ENCODE assay signal across 9 cellular contexts in the genomic region with DNA sequence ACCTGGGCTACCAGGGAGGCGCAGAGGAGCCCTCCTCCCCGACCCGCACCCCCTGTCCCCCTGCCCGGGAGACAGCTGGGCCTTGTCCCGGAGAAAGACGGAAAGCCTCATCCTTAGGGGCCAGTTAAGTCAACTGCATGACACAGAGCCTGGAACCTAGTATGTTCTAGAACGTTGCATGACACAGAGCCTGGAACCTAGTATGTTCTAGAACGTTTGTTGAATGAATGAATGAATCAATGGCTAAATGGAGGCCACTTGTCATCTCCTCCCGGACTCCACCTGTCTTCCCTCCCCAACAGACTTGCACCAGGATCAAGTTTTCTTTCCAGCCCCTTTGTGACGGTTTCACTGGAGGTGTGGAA. TPM values are rescaled to one million over a fixed set of nuclear protein-coding genes. Genes with fewer than 3 reads are reported as not detected.
DNase-seq lines count a peak whose midpoint lies in the region; ATAC-seq and TF ChIP-seq lines count a peak whose summit lies in the region.
"Had no signal": no experiment of that assay in that cellular context is flagged by ENCODE, and none has a peak within 500 bp of the region (broad histone marks: within the 10 kb centered on the region; RNA-seq: fewer than 3 reads in every experiment).

No MANE protein-coding gene starts in this region.

- H3K4me1 ChIP-seq in BE2C = 0 out of 2 replicates have a peak, but pooled peaks cover 2% of the 10 kb centered on the region
- H3K4me1 ChIP-seq in CD4-positive, alpha-beta memory T cell (ENCODE audit: insufficient read depth, low read length) = no peaks in the 10 kb centered on the region

- H3K9me3 Mint-ChIP-seq in activated T-helper 17 cell treated with anti-CD3 and anti-CD28 coated beads, Interleukin-2, amount 50 U/mL, for 72 hours = no peaks in the 10 kb centered on the region
- H3K9me3 Mint-ChIP-seq in glutamatergic neuron (ENCODE audit: unreplicated experiment) (peaks cover 5% of the 10 kb centered on the region), progenitor cell of endocrine pancreas (ENCODE audit: low read depth) (no peaks in the 10 kb centered on the region)
- H3K9me3 Mint-ChIP-seq in CD4-positive, alpha-beta memory T cell = peaks cover 0 to 3% (median 0%) of the 10 kb centered on the region in 8 donors

- POLR2A ChIA-PET in CD4-positive, alpha-beta memory T cell (lab: Charles Lee; ENCODE audit: partially characterized antibody) = no interaction called here

- peaks cover 6% of the 10 kb centered on the region for H3K4me1 Mint-ChIP-seq in activated T-helper 17 cell treated with anti-CD3 and anti-CD28 coated beads, Interleukin-2, amount 50 U/mL, for 72 hours
- H3K4me1 Mint-ChIP-seq in glutamatergic neuron (ENCODE audit: low read depth, unreplicated experiment) = peaks cover 6% of the 10 kb centered on the region
- peaks cover 14% of the 10 kb centered on the region for H3K4me1 Mint-ChIP-seq in progenitor cell of endocrine pancreas (ENCODE audit: low read depth)
- peaks cover 0 to 11% (median 4%) of the 10 kb centered on the region in 4 donors for H3K4me1 Mint-ChIP-seq in CD4-positive, alpha-beta memory T cell

- peak overlapping the region; percentile 24 for H3K4me3 Mint-ChIP-seq in activated T-helper 17 cell treated with anti-CD3 and anti-CD28 coated beads, Interleukin-2, amount 50 U/mL, for 72 hours
- H3K4me3 Mint-ChIP-seq in glutamatergic neuron (ENCODE audit: unreplicated experiment) (peak overlapping the region; percentile 85), progenitor cell of endocrine pancreas (ENCODE audit: low read depth) (peak overlapping the region; percentile 57)
- H3K4me3 Mint-ChIP-seq in CD4-positive, alpha-beta memory T cell = peak overlapping the region in 2 of 8 donors; percentile 18 to 24

- H3K4me3 ChIP-seq in BE2C (ENCODE audit: low read depth, low read length) = peak overlapping the region; percentile 43
- H3K4me3 ChIP-seq in CD4-positive, alpha-beta memory T cell (ENCODE audit: low read length in 2 of 2) = no peak overlapping the region

- H3K36me3 Mint-ChIP-seq in activated T-helper 17 cell treated with anti-CD3 and anti-CD28 coated beads, Interleukin-2, amount 50 U/mL, for 72 hours (ENCODE audit: low read depth) = no peaks in the 10 kb centered on the region
- H3K36me3 Mint-ChIP-seq in glutamatergic neuron (ENCODE audit: unreplicated experiment) (no peaks in the 10 kb centered on the region), progenitor cell of endocrine pancreas (ENCODE audit: insufficient read depth) (no peaks in the 10 kb centered on the region)
- no peaks in the 10 kb centered on the region for H3K36me3 Mint-ChIP-seq in CD4-positive, alpha-beta memory T cell

- no peak for DNase-seq in BE2C
- no peak for DNase-seq in glutamatergic neuron
- DNase-seq in progenitor cell of endocrine pancreas (ENCODE audit: low spot score, unreplicated experiment) = no peak
- no peak for DNase-seq in CD4-positive, alpha-beta memory T cell
- no peak for DNase-seq in kidney glomerular epithelial cell (lab: John Stamatoyannopoulos, UW)
- no peak for DNase-seq in NCI-H1105 treated with DMSO at 0.1 percent for 48 hours (lab: John Stamatoyannopoulos, UW)
- DNase-seq: activated CD4-positive, alpha-beta T cell treated with anti-CD3 and anti-CD28 coated beads, Interleukin-2, amount 50 U/mL, for 48 hours had no signal

- no peaks in the 10 kb centered on the region for H3K36me3 ChIP-seq in BE2C
- H3K36me3 ChIP-seq in CD4-positive, alpha-beta memory T cell (ENCODE audit: insufficient read depth, low read length) = no peaks in the 10 kb centered on the region

- H3K27me3 ChIP-seq in BE2C = no peaks in the 10 kb centered on the region
- peaks cover 6% of the 10 kb centered on the region for H3K27me3 ChIP-seq in CD4-positive, alpha-beta memory T cell (ENCODE audit: insufficient read depth, low read length)

- H3K9me3 ChIP-seq in BE2C = no peaks in the 10 kb centered on the region
- no peaks in the 10 kb centered on the region for H3K9me3 ChIP-seq in CD4-positive, alpha-beta memory T cell (ENCODE audit: control insufficient read depth in 1 of 2, low read length in 2 of 2)

- CTCF ChIA-PET in CD4-positive, alpha-beta memory T cell (lab: Charles Lee; ENCODE audit: partially characterized antibody) = no interaction called here

- no peak overlapping the region for H3K27ac Mint-ChIP-seq in activated T-helper 17 cell treated with anti-CD3 and anti-CD28 coated beads, Interleukin-2, amount 50 U/mL, for 72 hours
- peak overlapping the region; percentile 74 for H3K27ac Mint-ChIP-seq in glutamatergic neuron (ENCODE audit: unreplicated experiment)
- H3K27ac Mint-ChIP-seq in progenitor cell of endocrine pancreas = peak overlapping the region; percentile 75
- H3K27ac Mint-ChIP-seq in CD4-positive, alpha-beta memory T cell = no peak overlapping the region

- peaks cover 40% of the 10 kb centered on the region for H3K27me3 Mint-ChIP-seq in activated T-helper 17 cell treated with anti-CD3 and anti-CD28 coated beads, Interleukin-2, amount 50 U/mL, for 72 hours
- H3K27me3 Mint-ChIP-seq in glutamatergic neuron (ENCODE audit: unreplicated experiment) = peaks cover 6% of the 10 kb centered on the region
- peaks cover 22% of the 10 kb centered on the region for H3K27me3 Mint-ChIP-seq in progenitor cell of endocrine pancreas
- peaks cover 36 to 48% of the 10 kb centered on the region in 2 donors for H3K27me3 Mint-ChIP-seq in CD4-positive, alpha-beta memory T cell

- ATAC-seq in activated T-helper 17 cell treated with anti-CD3 and anti-CD28 coated beads, Interleukin-2, amount 50 U/mL, for 72 hours (replicated peaks) = no peak
- ATAC-seq in HG03045 (IDR thresholded peaks at IDR 0.05; ENCODE audit: unreplicated experiment) = no peak

- H3K27ac ChIP-seq in CD4-positive, alpha-beta memory T cell (ENCODE audit: low read depth, low read length) = no peak overlapping the region

- intact Hi-C loops in CD4-positive, alpha-beta memory T cell (cut with micrococcal nuclease) = no loop called here

- TF ChIP-seq CTCF in BE2C (IDR thresholded peaks at IDR 0.05; ENCODE audit: low read depth, low read length) (no peak), glutamatergic neuron (IDR thresholded peaks at IDR 0.05; ENCODE audit: partially characterized antibody, unreplicated experiment) (no peak), progenitor cell of endocrine pancreas (IDR thresholded peaks at IDR 0.05; ENCODE audit: unreplicated experiment) (no peak)

RNA-seq across cellular contexts. Expression of a gene that starts 0.7 kb away (rescaled TPM):
- polyA plus RNA-seq in BE2C (2012; ENCODE audit: insufficient read depth, insufficient read length, low read depth) = 33.6 TPM
- total RNA-seq in activated T-helper 17 cell treated with anti-CD3 and anti-CD28 coated beads, Interleukin-2, amount 50 U/mL, for 72 hours = not detected
- total RNA-seq in glutamatergic neuron (ENCODE audit: unreplicated experiment) (22.3 TPM), progenitor cell of endocrine pancreas (6.3 and 6.8 TPM in 2 replicates)
- total RNA-seq in CD4-positive, alpha-beta memory T cell = not detected
- polyA plus RNA-seq in CD4-positive, alpha-beta memory T cell = not detected

Comparison
In these comparisons a context has a peak if more than half of its experiments do, and no peak if none do; other contexts are left out.
1. H3K27ac Mint-ChIP-seq: peak in glutamatergic neuron (single experiment) and progenitor cell of endocrine pancreas (single experiment); none in activated T-helper 17 cell treated with anti-CD3 and anti-CD28 coated beads, Interleukin-2, amount 50 U/mL, for 72 hours (single experiment) and CD4-positive, alpha-beta memory T cell (0 of 7).